32 cellular contexts compared by ENCODE assay signal in the genomic region with DNA sequence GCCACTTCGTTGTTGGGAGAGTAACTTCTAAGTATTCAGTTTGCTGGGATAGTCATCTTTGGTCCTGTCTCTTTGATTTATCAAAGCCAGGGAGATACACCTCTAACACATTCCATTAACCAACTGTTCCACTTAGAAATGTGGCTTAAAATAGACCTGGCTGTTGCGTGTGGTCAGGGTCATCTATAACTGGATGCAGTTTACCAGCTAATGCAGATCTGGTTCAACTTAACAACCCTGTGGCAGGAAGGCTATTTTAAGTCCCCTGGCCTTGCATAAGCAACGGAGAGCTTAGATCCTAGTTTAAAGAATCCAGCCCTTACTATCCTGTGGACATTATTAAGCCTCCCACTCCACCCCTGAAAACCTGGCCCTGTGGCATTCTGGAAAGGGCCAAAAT. TPM values are rescaled to one million over a fixed set of nuclear protein-coding genes. Genes with fewer than 3 reads are reported as not detected.
DNase-seq lines count a peak whose midpoint lies in the region; ATAC-seq, FAIRE-seq and TF ChIP-seq lines count a peak whose summit lies in the region.
"Had no signal": no experiment of that assay in that cellular context is flagged by ENCODE, and none has a peak within 500 bp of the region (broad histone marks: within the 10 kb centered on the region; RNA-seq: fewer than 3 reads in every experiment).

No MANE protein-coding gene starts in this region.

- no peak overlapping the region for H3K4me3 ChIP-seq in astrocyte (ENCODE audit: insufficient read depth, low read depth, low read length)
- H3K4me3 ChIP-seq: dorsolateral prefrontal cortex, HAP-1, Peyer's patch, smooth muscle cell, upper lobe of right lung had no signal

- no peak overlapping the region for H3K9ac ChIP-seq in astrocyte (ENCODE audit: low read length)

- no peaks in the 10 kb centered on the region for H3K36me3 ChIP-seq in astrocyte (ENCODE audit: insufficient read depth, low read length)
- H3K36me3 ChIP-seq: HAP-1 had no signal

- peaks cover 7% of the 10 kb centered on the region for H3K36me3 Mint-ChIP-seq in astrocyte (ENCODE audit: low read depth, unreplicated experiment)

- TF ChIP-seq POLR2A in GM12891 (IDR thresholded peaks at IDR 0.05; ENCODE audit: low read depth, low read length), result no peak

- H3K4me2 ChIP-seq in astrocyte (ENCODE audit: low read length), result no peak overlapping the region
- H3K4me2 ChIP-seq: smooth muscle cell had no signal

- H3K4me3 Mint-ChIP-seq in astrocyte (ENCODE audit: unreplicated experiment), result no peak overlapping the region
- H3K4me3 Mint-ChIP-seq: activated B cell treated with CpG ODN at 0.5 μM for 24 hours; activated naive CD8-positive, alpha-beta T cell; activated T-helper 17 cell treated with anti-CD3 and anti-CD28 coated beads, Interleukin-2, amount 50 U/mL, for 72 hours; memory B cell; stimulated activated effector memory CD8-positive, alpha-beta T cell treated with anti-CD3 and anti-CD28 coated beads, Interleukin-12 subunit alpha, Interleukin-12 subunit beta, amount 100 ng/mL, for 72 hours had no signal

- no peak overlapping the region for H2AFZ ChIP-seq in astrocyte (ENCODE audit: low read depth, low read length)

- no peaks in the 10 kb centered on the region for H3K4me1 ChIP-seq in astrocyte (ENCODE audit: insufficient read depth, low read length)
- H3K4me1 ChIP-seq: HAP-1, Peyer's patch, upper lobe of right lung had no signal

- H3K27me3 ChIP-seq in astrocyte (ENCODE audit: insufficient read depth, low read length), result no peaks in the 10 kb centered on the region
- H3K27me3 ChIP-seq: dorsolateral prefrontal cortex, Peyer's patch, upper lobe of right lung had no signal

- H3K4me1 Mint-ChIP-seq in astrocyte (ENCODE audit: low read depth, unreplicated experiment), result peaks cover 7% of the 10 kb centered on the region
- H3K4me1 Mint-ChIP-seq: activated B cell treated with CpG ODN at 0.5 μM for 24 hours; activated T-helper 17 cell treated with anti-CD3 and anti-CD28 coated beads, Interleukin-2, amount 50 U/mL, for 72 hours; memory B cell; stimulated activated effector memory CD8-positive, alpha-beta T cell treated with anti-CD3 and anti-CD28 coated beads, Interleukin-12 subunit alpha, Interleukin-12 subunit beta, amount 100 ng/mL, for 72 hours had no signal

- peaks cover 10% of the 10 kb centered on the region for H3K9me3 Mint-ChIP-seq in astrocyte (ENCODE audit: unreplicated experiment)
- H3K9me3 Mint-ChIP-seq: memory B cell had no signal

- no peak for TF ChIP-seq CTCF in astrocyte (IDR thresholded peaks at IDR 0.05; ENCODE audit: insufficient read depth, low read depth, low read length)

- no peak for ATAC-seq in GM21360 (IDR thresholded peaks at IDR 0.05; ENCODE audit: unreplicated experiment)
- ATAC-seq: activated T-helper 17 cell treated with anti-CD3 and anti-CD28 coated beads, Interleukin-2, amount 50 U/mL, for 72 hours; stimulated activated effector memory CD8-positive, alpha-beta T cell treated with anti-CD3 and anti-CD28 coated beads, Interleukin-12 subunit alpha, Interleukin-12 subunit beta, amount 100 ng/mL, for 72 hours; upper lobe of right lung had no signal

- no peak for DNase-seq in GM12891 (ENCODE audit: insufficient read length, low spot score)
- DNase-seq in NOMO-1 (lab: John Stamatoyannopoulos, UW; ENCODE audit: unreplicated experiment in 2 of 2), result peak; percentile 58 to 85
- DNase-seq in astrocyte (ENCODE audit: low read depth), result peak; percentile 12
- DNase-seq in myocyte (ENCODE audit: low read depth), result peak; percentile 89
- no peak for DNase-seq in NCI-H446 (lab: John Stamatoyannopoulos, UW)
- DNase-seq in medulla oblongata (ENCODE audit: extremely low spot score), result no peak
- DNase-seq in NCI-H526 (lab: John Stamatoyannopoulos, UW), result no peak
- DNase-seq: activated B cell treated with CpG ODN at 0.5 μM for 24 hours; activated CD4-positive, alpha-beta T cell treated with anti-CD3 and anti-CD28 coated beads, Interleukin-2, amount 50 U/mL, for 4 hours; activated CD8-positive, alpha-beta memory T cell treated with anti-CD3 and anti-CD28 coated beads, Interleukin-2, amount 50 U/mL, for 48 hours; COR-L47; DMS79 treated with DMSO at 0.1 percent for 48 hours; dorsolateral prefrontal cortex; glutamatergic neuron; Karpas-422; NCI-H1105; NCI-H1930; NCI-H226; NCI-H82; nucleus accumbens; Peyer's patch; substantia nigra; T-helper 9 cell; upper lobe of right lung had no signal

- no peaks in the 10 kb centered on the region for H4K20me1 ChIP-seq in astrocyte (ENCODE audit: insufficient read depth, low read length)

- no peak overlapping the region for H3K27ac Mint-ChIP-seq in astrocyte (ENCODE audit: unreplicated experiment)
- H3K27ac Mint-ChIP-seq: activated B cell treated with CpG ODN at 0.5 μM for 24 hours; activated naive CD8-positive, alpha-beta T cell; activated T-helper 17 cell treated with anti-CD3 and anti-CD28 coated beads, Interleukin-2, amount 50 U/mL, for 72 hours; memory B cell; stimulated activated effector memory CD8-positive, alpha-beta T cell treated with anti-CD3 and anti-CD28 coated beads, Interleukin-12 subunit alpha, Interleukin-12 subunit beta, amount 100 ng/mL, for 72 hours had no signal

- peak; percentile 69 for FAIRE-seq in GM12891 (lab: Jason Lieb, UNC)
- no peak for FAIRE-seq in astrocyte (lab: Jason Lieb, UNC)
- FAIRE-seq: endothelial cell of umbilical vein had no signal

- no peaks in the 10 kb centered on the region for H3K27me3 Mint-ChIP-seq in astrocyte (ENCODE audit: low read depth, unreplicated experiment)
- H3K27me3 Mint-ChIP-seq: activated B cell treated with CpG ODN at 0.5 μM for 24 hours; activated naive CD8-positive, alpha-beta T cell; activated T-helper 17 cell treated with anti-CD3 and anti-CD28 coated beads, Interleukin-2, amount 50 U/mL, for 72 hours; memory B cell had no signal

- H3K27ac ChIP-seq in astrocyte (ENCODE audit: low read depth, low read length), result no peak overlapping the region
- H3K27ac ChIP-seq: dorsolateral prefrontal cortex, Peyer's patch, upper lobe of right lung had no signal

- H3K79me2 ChIP-seq in astrocyte (ENCODE audit: insufficient read depth, low read length), result no peaks in the 10 kb centered on the region

- no peaks in the 10 kb centered on the region for H3K9me3 ChIP-seq in astrocyte (ENCODE audit: insufficient read depth, low read depth, low read length)

TF ChIP-seq in GM12891, 5 proteins besides CTCF, POLR2A, EP300 and RAD21:
- TF ChIP-seq SPI1 (IDR thresholded peaks at IDR 0.05; ENCODE audit: low read depth, low read length) (no peak), PAX5 (IDR thresholded peaks at IDR 0.05; ENCODE audit: insufficient read depth, low read length, severe bottlenecking) (no peak), POLR2AphosphoS5 (IDR thresholded peaks at IDR 0.05; ENCODE audit: low read depth, low read length) (no peak), POU2F2 (IDR thresholded peaks at IDR 0.05; ENCODE audit: low read depth, low read length) (no peak), TAF1 (IDR thresholded peaks at IDR 0.05; ENCODE audit: low read depth, low read length) (no peak)

RNA-seq across cellular contexts. Expression of gene CAPN3, which starts 28.1 kb away (rescaled TPM):
- polyA plus RNA-seq in GM12891 (2012; ENCODE audit: low read depth, missing spikeins), result 3.7 TPM
- total RNA-seq in astrocyte, result 0.38 and 0.57 TPM in 2 replicates
- 8.2 and 12.3 TPM in 2 replicates for total RNA-seq in myocyte
- polyA plus RNA-seq in myocyte (2012), result 5.1 TPM

RNA-seq across cellular contexts. Expression of gene TMEM87A, which starts 58.0 kb away (rescaled TPM):
- polyA plus RNA-seq in GM12891 (2012; ENCODE audit: low read depth, missing spikeins), result 17.7 TPM
- total RNA-seq in astrocyte, result 39.6 and 40.9 TPM in 2 replicates
- total RNA-seq in myocyte, result 53.3 and 82.5 TPM in 2 replicates
- 32.6 TPM for polyA plus RNA-seq in myocyte (2012)

RNA-seq across cellular contexts. Expression of gene GANC, which starts 58.2 kb away (rescaled TPM):
- 20.3 TPM for polyA plus RNA-seq in GM12891 (2012; ENCODE audit: low read depth, missing spikeins)
- 12.5 and 13.4 TPM in 2 replicates for total RNA-seq in astrocyte
- total RNA-seq in myocyte, result 23.0 and 27.9 TPM in 2 replicates
- polyA plus RNA-seq in myocyte (2012), result 16.5 TPM

Comparison
In these comparisons a context has a peak if more than half of its experiments do, and no peak if none do; other contexts are left out.
1. DNase-seq: peak in NOMO-1 (2 of 2), astrocyte (single experiment) and myocyte (single experiment); none in GM12891 (single experiment), NCI-H446 (0 of 2), medulla oblongata (single experiment) and NCI-H526 (0 of 2).